In genomic region chr13:73082471-73082870, GRCh38 we compare ENCODE assay signal across 21 cellular contexts. TPM values are rescaled to one million over a fixed set of nuclear protein-coding genes. Genes with fewer than 3 reads are reported as not detected.
A peak's percentile ranks its signal among the peaks of the same experiment; 100 is the strongest.
DNase-seq lines count a peak whose midpoint lies in the region; TF ChIP-seq lines count a peak whose summit lies in the region.
"Had no signal": no experiment of that assay in that cellular context is flagged by ENCODE, and none has a peak within 500 bp of the region (broad histone marks: within the 10 kb centered on the region; RNA-seq: fewer than 3 reads in every experiment).

No MANE protein-coding gene starts in this region.

- CTCF ChIA-PET in mammary epithelial cell (lab: Charles Lee; ENCODE audit: low non-redundant PET), result no interaction called here

- H3K27ac ChIP-seq in mammary epithelial cell (ENCODE audit: insufficient read depth, low read depth, low read length) (peak overlapping the region; percentile 29), stomach (peak overlapping the region in 3 of 5 donors; percentile 40 to 66 (median 50)), dorsolateral prefrontal cortex (no peak overlapping the region), left ventricle myocardium inferior (replicated peaks) (no peak overlapping the region)
- H3K27ac ChIP-seq: BLaER1, GM23248, SJCRH30 had no signal

- no peak overlapping the region for H3K4me3 ChIP-seq in mammary epithelial cell (replicated peaks in 1 of 3; ENCODE audit: insufficient read depth in 1 of 3, low read depth in 2 of 3, low read length in 3 of 3)
- no peak overlapping the region for H3K4me3 ChIP-seq in stomach
- no peak overlapping the region for H3K4me3 ChIP-seq in dorsolateral prefrontal cortex
- no peak overlapping the region for H3K4me3 ChIP-seq in left ventricle myocardium inferior
- H3K4me3 ChIP-seq: BLaER1, GM23248, SJCRH30 had no signal

- H3K79me2 ChIP-seq in mammary epithelial cell (ENCODE audit: insufficient read depth, low read length), result no peaks in the 10 kb centered on the region

- no peak overlapping the region for H3K9ac ChIP-seq in mammary epithelial cell (ENCODE audit: insufficient read depth, low read length)
- H3K9ac ChIP-seq: BLaER1, GM23248 had no signal

- dilution Hi-C loops in mammary epithelial cell (cut with HindIII; ENCODE audit: low sequenced_read_pairs), result no loop called here

- TF ChIP-seq POLR2A in stomach (IDR thresholded peaks at IDR 0.05), result no peak

- 45% methylated on average over 5 of the region's 5 CpGs for WGBS in mammary epithelial cell (ENCODE audit: low coverage, missing lambda C conversion rate)
- WGBS in stomach, 5 donors, result 43 to 57% (median 51%) methylated on average over 5 of the region's 5 CpGs

- in situ Hi-C loops in mammary epithelial cell (cut with MboI; ENCODE audit: low sequenced_read_pairs in 2 of 2), result loop anchor here (25.0 kb wide), 2 partner anchors 255 to 630 kb away; no protein-coding TSS in a partner anchor

- H3K36me3 ChIP-seq in mammary epithelial cell (ENCODE audit: insufficient read depth, low read length), result peaks cover 4% of the 10 kb centered on the region
- peaks cover 0 to 5% (median 4%) of the 10 kb centered on the region in 4 donors for H3K36me3 ChIP-seq in stomach
- no peaks in the 10 kb centered on the region for H3K36me3 ChIP-seq in left ventricle myocardium inferior
- H3K36me3 ChIP-seq: BLaER1, SJCRH30 had no signal

- H3K9me3 ChIP-seq in mammary epithelial cell (replicated peaks; ENCODE audit: insufficient read depth, low read length) (peaks cover 2% of the 10 kb centered on the region), stomach (no peaks in the 10 kb centered on the region), left ventricle myocardium inferior (replicated peaks) (peaks cover under 1% of the 10 kb centered on the region)
- H3K9me3 ChIP-seq: BLaER1, SJCRH30 had no signal

- no peak overlapping the region for H3K4me2 ChIP-seq in mammary epithelial cell (ENCODE audit: insufficient read depth, low read depth, low read length)
- H3K4me2 ChIP-seq: BLaER1 had no signal

- TF ChIP-seq EP300 in stomach (IDR thresholded peaks at IDR 0.05), result no peak

- H2AFZ ChIP-seq in mammary epithelial cell (ENCODE audit: low read depth, low read length), result no peak overlapping the region
- H2AFZ ChIP-seq: GM23248 had no signal

- H3K27me3 ChIP-seq in mammary epithelial cell (ENCODE audit: insufficient read depth, low read length) (no peaks in the 10 kb centered on the region), stomach (no peaks in the 10 kb centered on the region), dorsolateral prefrontal cortex (no peaks in the 10 kb centered on the region), left ventricle myocardium inferior (ENCODE audit: low read depth) (no peaks in the 10 kb centered on the region)
- H3K27me3 ChIP-seq: BLaER1, SJCRH30 had no signal

- intact Hi-C loops in mammary epithelial cell (cut with micrococcal nuclease), result loop anchor here (5.0 kb wide), 3 partner anchors 85 to 335 kb away; no protein-coding TSS in a partner anchor
- intact Hi-C loops in stomach (cut with DNase I; ENCODE audit: low total_unique reads), result no loop called here
- intact Hi-C loops in dorsolateral prefrontal cortex (cut with DNase I), result no loop called here
- intact Hi-C loops in left ventricle myocardium inferior (cut with micrococcal nuclease), result no loop called here

- TSS peak; percentile 1 for BruUV-seq in mammary epithelial cell (replicated peaks; lab: Mats Ljungman, UMichigan)

- DNase-seq in NCI-H748 (lab: John Stamatoyannopoulos, UW; ENCODE audit: unreplicated experiment) (peak; percentile 53), NCI-H748 treated with DMSO at 0.1 percent for 48 hours (lab: John Stamatoyannopoulos, UW) (no peak), mammary epithelial cell (peak; percentile 55), kidney tubule cell (ENCODE audit: low spot score) (peak; percentile 50), stomach (no peak), hippocampal formation (lab: John Stamatoyannopoulos, UW) (no peak), dorsolateral prefrontal cortex (no peak), left ventricle myocardium inferior (no peak)
- DNase-seq: CD8-positive, alpha-beta memory T cell; DND-41; GM23248; HCEC 1CT; KBM-7; NCI-H1417 treated with DMSO at 0.1 percent for 48 hours; NCI-H2029 treated with DMSO at 0.1 percent for 48 hours; NCI-H2227 treated with DMSO at 0.1 percent for 48 hours; NCI-H526; NK-92 treated with Interleukin-12 subunit alpha and Interleukin-12 subunit beta, amount 100 ng/mL, for 24 hours; RPMI8226; SJCRH30 had no signal

- H3K4me1 ChIP-seq in mammary epithelial cell (ENCODE audit: insufficient read depth, low read length) (peaks cover 8% of the 10 kb centered on the region), stomach (peaks cover 4 to 36% (median 6%) of the 10 kb centered on the region in 4 donors), left ventricle myocardium inferior (no peaks in the 10 kb centered on the region)
- H3K4me1 ChIP-seq: BLaER1, SJCRH30 had no signal

- H4K20me1 ChIP-seq in mammary epithelial cell (ENCODE audit: insufficient read depth, low read length), result no peaks in the 10 kb centered on the region
- H4K20me1 ChIP-seq: BLaER1 had no signal

- TF ChIP-seq CTCF in mammary epithelial cell (conservative IDR thresholded peaks at IDR 0.05 in 1 of 2, IDR thresholded peaks at IDR 0.05 in 1 of 2; ENCODE audit: extremely low read depth in 1 of 2, insufficient read depth in 1 of 2, low read depth in 1 of 2, low read length in 2 of 2) (no peak), stomach (IDR thresholded peaks at IDR 0.05) (no peak), dorsolateral prefrontal cortex (IDR thresholded peaks at IDR 0.05 in 54 of 56, conservative IDR thresholded peaks at IDR 0.05 in 2 of 56; ENCODE audit: low read depth in 1 of 56, partially characterized antibody in 56 of 56) (no peak), left ventricle myocardium inferior (IDR thresholded peaks at IDR 0.05; ENCODE audit: borderline replicate concordance) (no peak)

RNA-seq across cellular contexts. Expression of gene KLF5, which starts 23.7 kb away (rescaled TPM):
- total RNA-seq in mammary epithelial cell (100 to 1,000 TPM in 1 of 2 donors, 10 to 100 TPM in 1; 34.3 to 175 TPM), stomach (100 to 1,000 TPM in 1 of 5 donors, 10 to 100 TPM in 4; 35.7 to 585 (median 73.9) TPM), dorsolateral prefrontal cortex (10 to 100 TPM in 1 of 120 experiments, 1 to 10 TPM in 118, under 1 TPM in 1; 0.91 to 11.0 (median 3.6) TPM), left ventricle myocardium inferior (1.1 TPM)
- polyA plus RNA-seq in mammary epithelial cell (162 TPM), stomach (100 to 1,000 TPM in 1 of 3 donors, 10 to 100 TPM in 2; 23.7 to 104 (median 82.3) TPM)
- 104 TPM for polyA minus RNA-seq in mammary epithelial cell

Comparison
In these comparisons a context has a peak if more than half of its experiments do, and no peak if none do; other contexts are left out.
1. DNase-seq: peak in NCI-H748 (single experiment), mammary epithelial cell (single experiment) and kidney tubule cell (single experiment); none in NCI-H748 treated with DMSO at 0.1 percent for 48 hours (single experiment), stomach (single experiment), hippocampal formation (0 of 2), dorsolateral prefrontal cortex (0 of 10) and left ventricle myocardium inferior (single experiment).
2. H3K27ac ChIP-seq: peak in mammary epithelial cell (single experiment) and stomach (3 of 5); none in dorsolateral prefrontal cortex (0 of 59) and left ventricle myocardium inferior (single experiment).